ENCODE assay signal across 10 cellular contexts in the genomic region with DNA sequence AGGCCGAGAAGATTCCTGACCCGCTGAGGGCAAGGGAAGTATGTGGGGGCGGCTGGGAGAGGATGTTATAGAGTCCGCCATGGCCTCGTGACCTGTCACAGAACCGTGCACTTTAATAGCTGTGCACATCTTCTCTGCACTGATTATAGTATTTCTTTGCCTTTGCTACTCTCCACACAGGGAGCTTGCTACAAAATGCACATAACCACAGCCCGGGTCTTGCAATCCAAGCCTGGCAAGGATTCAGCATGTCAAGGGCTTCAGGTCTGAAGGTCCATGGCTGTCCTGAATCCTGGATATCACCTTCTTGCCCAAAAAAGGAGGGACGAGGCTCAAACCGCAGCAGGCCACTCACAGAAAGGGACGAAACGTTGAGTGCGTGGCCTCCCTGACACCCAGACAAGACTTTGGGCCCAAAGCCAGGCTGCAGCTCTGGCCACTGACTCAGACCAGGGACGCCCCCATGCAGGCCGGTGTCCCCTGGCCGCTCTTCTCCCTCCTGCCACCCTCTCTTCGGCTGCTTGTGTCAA. TPM values are rescaled to one million over a fixed set of nuclear protein-coding genes. Genes with fewer than 3 reads are reported as not detected.
DNase-seq lines count a peak whose midpoint lies in the region; ATAC-seq and TF ChIP-seq lines count a peak whose summit lies in the region.
"Had no signal": no experiment of that assay in that cellular context is flagged by ENCODE, and none has a peak within 500 bp of the region (broad histone marks: within the 10 kb centered on the region; RNA-seq: fewer than 3 reads in every experiment).

No MANE protein-coding gene starts in this region.

- H3K27ac ChIP-seq in left ventricle myocardium inferior (replicated peaks): peak overlapping the region; percentile 60
- peak overlapping the region; percentile 49 to 71 (median 59) for H3K27ac ChIP-seq in sigmoid colon
- H3K27ac ChIP-seq: vagina had no signal

- no peaks in the 10 kb centered on the region for H3K27me3 Mint-ChIP-seq in activated naive CD8-positive, alpha-beta T cell

- no peaks in the 10 kb centered on the region for H3K9me3 Mint-ChIP-seq in activated naive CD8-positive, alpha-beta T cell (ENCODE audit: low read depth)

- H3K4me3 ChIP-seq in left ventricle myocardium inferior (peak overlapping the region; percentile 0), sigmoid colon (no peak overlapping the region)
- H3K4me3 ChIP-seq: vagina had no signal

- 68% methylated on average over 16 of the region's 16 CpGs for WGBS in sigmoid colon, 2 donors

- H3K4me1 ChIP-seq in left ventricle myocardium inferior (peaks cover 75% of the 10 kb centered on the region), sigmoid colon (peaks cover 0 to 59% (median 53%) of the 10 kb centered on the region in 4 donors)

- no peak for TF ChIP-seq POLR2A in sigmoid colon (IDR thresholded peaks at IDR 0.05)

- TF ChIP-seq EP300 in sigmoid colon (IDR thresholded peaks at IDR 0.05): no peak

- H3K9me3 ChIP-seq in left ventricle myocardium inferior (replicated peaks): no peaks in the 10 kb centered on the region
- no peaks in the 10 kb centered on the region for H3K9me3 ChIP-seq in sigmoid colon
- H3K9me3 ChIP-seq: vagina had no signal

- no peaks in the 10 kb centered on the region for H3K27me3 ChIP-seq in left ventricle myocardium inferior (ENCODE audit: low read depth)
- no peaks in the 10 kb centered on the region for H3K27me3 ChIP-seq in sigmoid colon
- H3K27me3 ChIP-seq: vagina had no signal

- H3K4me3 Mint-ChIP-seq in activated naive CD8-positive, alpha-beta T cell: no peak overlapping the region

- peak overlapping the region; percentile 69 for H3K27ac Mint-ChIP-seq in activated naive CD8-positive, alpha-beta T cell

- ATAC-seq in HG03159 (IDR thresholded peaks at IDR 0.05; ENCODE audit: unreplicated experiment): no peak

- peaks cover 42% of the 10 kb centered on the region for H3K4me1 Mint-ChIP-seq in activated naive CD8-positive, alpha-beta T cell (ENCODE audit: low read depth)

- intact Hi-C loops in left ventricle myocardium inferior (cut with micrococcal nuclease): no loop called here
- intact Hi-C loops in sigmoid colon (cut with DNase I): loop anchor here (5.0 kb wide), 1 partner anchor 72 kb away; no protein-coding TSS in a partner anchor

- TF ChIP-seq CTCF in left ventricle myocardium inferior (IDR thresholded peaks at IDR 0.05; ENCODE audit: borderline replicate concordance) (no peak), sigmoid colon (IDR thresholded peaks at IDR 0.05) (no peak)

- DNase-seq in EH (ENCODE audit: low read depth): peak; percentile 12
- no peak for DNase-seq in left ventricle myocardium inferior
- DNase-seq in sigmoid colon: no peak
- DNase-seq in NCI-H526 (lab: John Stamatoyannopoulos, UW): no peak
- no peak for DNase-seq in SIG-M5 treated with dmso at 0.1 percent for 504 hours (lab: John Stamatoyannopoulos, UW; ENCODE audit: unreplicated experiment)
- no peak for DNase-seq in retina
- DNase-seq: small intestine had no signal

- peaks cover 7% of the 10 kb centered on the region for H3K36me3 Mint-ChIP-seq in activated naive CD8-positive, alpha-beta T cell

- H3K36me3 ChIP-seq in left ventricle myocardium inferior: peaks cover 36% of the 10 kb centered on the region
- peaks cover 17 to 32% (median 22%) of the 10 kb centered on the region in 4 donors for H3K36me3 ChIP-seq in sigmoid colon

RNA-seq across cellular contexts. Expression of a gene that starts 43.7 kb away (rescaled TPM):
- total RNA-seq in left ventricle myocardium inferior (159 TPM), sigmoid colon (10 to 100 TPM; 68.8 to 84.2 (median 83.4) TPM)
- polyA plus RNA-seq in sigmoid colon: 10 to 100 TPM; 25.2 to 71.2 (median 30.1) TPM
